ENCODE assay signal across 22 cellular contexts in genomic region chr6:127538750-127539264, GRCh38. TPM values are rescaled to one million over a fixed set of nuclear protein-coding genes. Genes with fewer than 3 reads are reported as not detected.
DNase-seq lines count a peak whose midpoint lies in the region; ATAC-seq and TF ChIP-seq lines count a peak whose summit lies in the region.
"Had no signal": no experiment of that assay in that cellular context is flagged by ENCODE, and none has a peak within 500 bp of the region (broad histone marks: within the 10 kb centered on the region; RNA-seq: fewer than 3 reads in every experiment).

No MANE protein-coding gene starts in this region.

- H3K4me3 Mint-ChIP-seq in activated naive CD8-positive, alpha-beta T cell treated with anti-CD3 and anti-CD28 coated beads for 36 hours = no peak overlapping the region
- H3K4me3 Mint-ChIP-seq in activated naive CD8-positive, alpha-beta T cell treated with anti-CD3 and anti-CD28 coated beads, Interleukin-2, amount 50 U/mL, for 24 hours = no peak overlapping the region
- H3K4me3 Mint-ChIP-seq in WTC11 = no peak overlapping the region
- H3K4me3 Mint-ChIP-seq: central memory CD8-positive, alpha-beta T cell; T-cell had no signal

- H3K36me3 ChIP-seq in esophagus muscularis mucosa (no peaks in the 10 kb centered on the region), suprapubic skin (no peaks in the 10 kb centered on the region)
- H3K36me3 ChIP-seq: BLaER1 treated with 17β-estradiol and CSF1 and Interleukin-3, amounts not matched to agents 10 nM and 100 nM; gastroesophageal sphincter; uterus had no signal

- H3K9me3 Mint-ChIP-seq in activated naive CD8-positive, alpha-beta T cell treated with anti-CD3 and anti-CD28 coated beads for 36 hours = no peaks in the 10 kb centered on the region
- H3K9me3 Mint-ChIP-seq in activated naive CD8-positive, alpha-beta T cell treated with anti-CD3 and anti-CD28 coated beads, Interleukin-2, amount 50 U/mL, for 24 hours = no peaks in the 10 kb centered on the region
- H3K9me3 Mint-ChIP-seq in WTC11 = no peaks in the 10 kb centered on the region
- H3K9me3 Mint-ChIP-seq: central memory CD8-positive, alpha-beta T cell; T-cell had no signal

- H3K27ac Mint-ChIP-seq in activated naive CD8-positive, alpha-beta T cell treated with anti-CD3 and anti-CD28 coated beads for 36 hours = peak overlapping the region; percentile 31
- no peak overlapping the region for H3K27ac Mint-ChIP-seq in activated naive CD8-positive, alpha-beta T cell treated with anti-CD3 and anti-CD28 coated beads, Interleukin-2, amount 50 U/mL, for 24 hours
- 0 out of 2 replicates have a peak overlapping the region, but pooled peaks have one; percentile 47 for H3K27ac Mint-ChIP-seq in WTC11
- H3K27ac Mint-ChIP-seq: T-cell had no signal

- no peaks in the 10 kb centered on the region for H3K4me1 Mint-ChIP-seq in activated naive CD8-positive, alpha-beta T cell treated with anti-CD3 and anti-CD28 coated beads for 36 hours
- no peaks in the 10 kb centered on the region for H3K4me1 Mint-ChIP-seq in activated naive CD8-positive, alpha-beta T cell treated with anti-CD3 and anti-CD28 coated beads, Interleukin-2, amount 50 U/mL, for 24 hours
- peaks cover 7% of the 10 kb centered on the region for H3K4me1 Mint-ChIP-seq in WTC11
- H3K4me1 Mint-ChIP-seq: central memory CD8-positive, alpha-beta T cell; T-cell had no signal

- WGBS in esophagus muscularis mucosa = 52% methylated on average over 2 of the region's 2 CpGs
- 55% methylated on average over 2 of the region's 2 CpGs for WGBS in suprapubic skin

- H3K36me3 Mint-ChIP-seq in activated naive CD8-positive, alpha-beta T cell treated with anti-CD3 and anti-CD28 coated beads for 36 hours = no peaks in the 10 kb centered on the region
- H3K36me3 Mint-ChIP-seq in activated naive CD8-positive, alpha-beta T cell treated with anti-CD3 and anti-CD28 coated beads, Interleukin-2, amount 50 U/mL, for 24 hours (ENCODE audit: low read depth) = no peaks in the 10 kb centered on the region
- H3K36me3 Mint-ChIP-seq in WTC11 = no peaks in the 10 kb centered on the region
- H3K36me3 Mint-ChIP-seq: T-cell had no signal

- peaks cover 0 to 4% (median 2%) of the 10 kb centered on the region in 4 donors for H3K4me1 ChIP-seq in esophagus muscularis mucosa
- no peaks in the 10 kb centered on the region for H3K4me1 ChIP-seq in suprapubic skin
- H3K4me1 ChIP-seq: gastroesophageal sphincter, uterus had no signal

- TF ChIP-seq POLR2A in esophagus muscularis mucosa (IDR thresholded peaks at IDR 0.05; ENCODE audit: low read depth) (no peak), suprapubic skin (IDR thresholded peaks at IDR 0.05) (no peak)

- H3K27me3 Mint-ChIP-seq in activated naive CD8-positive, alpha-beta T cell treated with anti-CD3 and anti-CD28 coated beads for 36 hours = peaks cover 25% of the 10 kb centered on the region
- peaks cover 21% of the 10 kb centered on the region for H3K27me3 Mint-ChIP-seq in activated naive CD8-positive, alpha-beta T cell treated with anti-CD3 and anti-CD28 coated beads, Interleukin-2, amount 50 U/mL, for 24 hours
- no peaks in the 10 kb centered on the region for H3K27me3 Mint-ChIP-seq in WTC11 (ENCODE audit: low read depth)

- CTCF ChIA-PET in WTC11 (lab: Charles Lee) = interaction anchor here (0.7 to 4.2 kb wide), 15 partner anchors 9 to 1734 kb away, joined by 3 to 38 read pairs (median 5); partner anchors contain the start of genes KIAA0408, MTCL3 and RNF146

- intact Hi-C loops in esophagus muscularis mucosa (cut with DNase I) = loop anchor here (2.0 kb wide), 1 partner anchor 76 kb away; no protein-coding TSS in a partner anchor

- H3K9me3 ChIP-seq in esophagus muscularis mucosa = no peaks in the 10 kb centered on the region
- no peaks in the 10 kb centered on the region for H3K9me3 ChIP-seq in suprapubic skin
- H3K9me3 ChIP-seq: BLaER1 treated with 17β-estradiol and CSF1 and Interleukin-3, amounts not matched to agents 10 nM and 100 nM; gastroesophageal sphincter; uterus had no signal

- H3K4me3 ChIP-seq in esophagus muscularis mucosa (no peak overlapping the region), suprapubic skin (no peak overlapping the region)
- H3K4me3 ChIP-seq: BLaER1 treated with 17β-estradiol and CSF1 and Interleukin-3, amounts not matched to agents 10 nM and 100 nM; gastroesophageal sphincter; lung; uterus had no signal

- H3K27ac ChIP-seq in esophagus muscularis mucosa (replicated peaks in 1 of 4) = no peak overlapping the region
- H3K27ac ChIP-seq in suprapubic skin = no peak overlapping the region
- H3K27ac ChIP-seq: BLaER1 treated with 17β-estradiol and CSF1 and Interleukin-3, amounts not matched to agents 10 nM and 100 nM; gastroesophageal sphincter; uterus; VCaP had no signal

- DNase-seq in activated naive CD8-positive, alpha-beta T cell treated with anti-CD3 and anti-CD28 coated beads for 36 hours = no peak
- no peak for DNase-seq in activated naive CD8-positive, alpha-beta T cell treated with anti-CD3 and anti-CD28 coated beads, Interleukin-2, amount 50 U/mL, for 24 hours
- DNase-seq in WTC11 (ENCODE audit: low spot score) (no peak), esophagus muscularis mucosa (ENCODE audit: extremely low spot score) (no peak), GM19238 (ENCODE audit: insufficient read length, low spot score) (no peak), HPDE6-E6E7 (ENCODE audit: extremely low spot score) (no peak), suprapubic skin (ENCODE audit: low spot score in 2 of 2) (no peak)
- DNase-seq: amygdala, H7, kidney, nucleus accumbens, retina, substantia nigra, T-cell, uterus had no signal

- H3K27me3 ChIP-seq in esophagus muscularis mucosa (no peaks in the 10 kb centered on the region), suprapubic skin (no peaks in the 10 kb centered on the region)
- H3K27me3 ChIP-seq: BLaER1 treated with 17β-estradiol and CSF1 and Interleukin-3, amounts not matched to agents 10 nM and 100 nM; gastroesophageal sphincter; uterus had no signal

- no peak for ATAC-seq in activated naive CD8-positive, alpha-beta T cell treated with anti-CD3 and anti-CD28 coated beads, Interleukin-2, amount 50 U/mL, for 24 hours
- ATAC-seq in HG03378 (IDR thresholded peaks at IDR 0.05; ENCODE audit: unreplicated experiment) (peak; percentile 23), WTC11 (peak; percentile 56)
- ATAC-seq: gastroesophageal sphincter had no signal

- TF ChIP-seq EP300 in esophagus muscularis mucosa (IDR thresholded peaks at IDR 0.05) (no peak), suprapubic skin (IDR thresholded peaks at IDR 0.05) (no peak)

- POLR2A ChIA-PET in WTC11 (lab: Charles Lee) = interaction anchor here (2.1 kb wide), 1 partner anchor 22 kb away, joined by 5 read pairs; no protein-coding TSS in a partner anchor

- no peak for TF ChIP-seq CTCF in WTC11 (IDR thresholded peaks at IDR 0.05)
- no peak for TF ChIP-seq CTCF in esophagus muscularis mucosa (IDR thresholded peaks at IDR 0.05)
- TF ChIP-seq CTCF in suprapubic skin (IDR thresholded peaks at IDR 0.05) = no peak

TF ChIP-seq in WTC11, 78 proteins besides CTCF, POLR2A, EP300 and RAD21:
- no peak for TF ChIP-seq STAT6 (CRISPR knock-in tag; conservative IDR thresholded peaks at IDR 0.05; ENCODE audit: low read depth)

RNA-seq across cellular contexts. Expression of gene C6orf58, which starts 38.2 kb away (rescaled TPM):
- total RNA-seq in activated naive CD8-positive, alpha-beta T cell treated with anti-CD3 and anti-CD28 coated beads for 36 hours = under 1 TPM in 1 of 2 experiments, not detected in 1; 0.18 TPM
- not detected in 3 replicates for total RNA-seq in WTC11 (2021)
- not detected for total RNA-seq in esophagus muscularis mucosa
- not detected for total RNA-seq in suprapubic skin
- total RNA-seq: epithelial cell of proximal tubule, gastroesophageal sphincter, H7, kidney, lung, T-cell had no signal
